In genomic region chr12:27513155-27513824, GRCh38 we compare ENCODE assay signal across 19 cellular contexts.
"Had no signal": no experiment of that assay in that cellular context is flagged by ENCODE, and none has a peak within 500 bp of the region (broad histone marks: within the 10 kb centered on the region; RNA-seq: fewer than 3 reads in every experiment).

No MANE protein-coding gene starts in this region.

- ATAC-seq: body of pancreas; left lobe of liver; stimulated activated memory B cell treated with anti-CD40 and anti-IgM and Interleukin-4, amounts not matched to agents 10 μg/mL and 1 μg/mL and 100 μg/mL, for 72 hours had no signal

- DNase-seq: activated CD4-positive, alpha-beta memory T cell treated with anti-CD3 and anti-CD28 coated beads for 36 hours; activated CD4-positive, alpha-beta T cell treated with anti-CD3 and anti-CD28 coated beads for 48 hours; activated naive CD4-positive, alpha-beta T cell treated with Interleukin-2 at 50 U/mL for 16 hours; activated naive CD8-positive, alpha-beta T cell treated with anti-CD3 and anti-CD28 coated beads for 36 hours; activated T-cell treated with anti-CD3 and anti-CD28 coated beads, Interleukin-2, amount 50 U/mL, for 48 hours; amygdala; body of pancreas; mammary epithelial cell; posterior cingulate gyrus; sigmoid colon; stimulated activated CD4-positive, alpha-beta T cell treated with anti-CD3 and anti-CD28 coated beads, Interleukin-15, amount 100 ng/mL, for 24 hours; stomach had no signal

- H3K36me3 ChIP-seq: cardiac muscle cell, sigmoid colon, stomach, suprapubic skin, tibial nerve had no signal

- H3K4me3 ChIP-seq: body of pancreas, cardiac muscle cell, sigmoid colon, smooth muscle cell, stomach, suprapubic skin, tibial nerve had no signal

- H3K4me2 ChIP-seq: smooth muscle cell had no signal

- H3K27ac ChIP-seq: cardiac muscle cell, epithelial cell of prostate, sigmoid colon, stomach, suprapubic skin, tibial nerve had no signal

- H3K27me3 ChIP-seq: body of pancreas, cardiac muscle cell, sigmoid colon, stomach, suprapubic skin, tibial nerve had no signal

- H3K9me3 ChIP-seq: body of pancreas, sigmoid colon, stomach, suprapubic skin, tibial nerve had no signal
